ENCODE assay signal across 26 cellular contexts in genomic region chr9:29456940-29457339, GRCh38.
DNase-seq lines count a peak whose midpoint lies in the region; ATAC-seq, FAIRE-seq and TF ChIP-seq lines count a peak whose summit lies in the region.
"Had no signal": no experiment of that assay in that cellular context is flagged by ENCODE, and none has a peak within 500 bp of the region (broad histone marks: within the 10 kb centered on the region; RNA-seq: fewer than 3 reads in every experiment).

No MANE protein-coding gene starts in this region.

- H2AFZ ChIP-seq in astrocyte (ENCODE audit: low read depth, low read length) (peak overlapping the region; percentile 28), smooth muscle cell (ENCODE audit: low read depth) (peak overlapping the region; percentile 45)

- H3K79me2 ChIP-seq in astrocyte (ENCODE audit: insufficient read depth, low read length) (no peaks in the 10 kb centered on the region), smooth muscle cell (ENCODE audit: low read depth) (no peaks in the 10 kb centered on the region)

- WGBS in smooth muscle cell (ENCODE audit: low lambda C conversion rate), result 83% methylated on average over 3 of the region's 3 CpGs

- FAIRE-seq in astrocyte (lab: Jason Lieb, UNC), result no peak
- FAIRE-seq: GM12891 had no signal

- no peaks in the 10 kb centered on the region for H3F3A ChIP-seq in smooth muscle cell (ENCODE audit: low read depth)

- H3K9ac ChIP-seq in astrocyte (ENCODE audit: low read length) (no peak overlapping the region), smooth muscle cell (ENCODE audit: low read depth) (peak overlapping the region; percentile 12)
- H3K9ac ChIP-seq: BLaER1 treated with 17β-estradiol and CSF1 and Interleukin-3, amounts not matched to agents 10 nM and 100 nM had no signal

- intact Hi-C loops in natural killer cell (cut with micrococcal nuclease), result no loop called here

- H3K36me3 ChIP-seq in astrocyte (ENCODE audit: insufficient read depth, low read length) (no peaks in the 10 kb centered on the region), smooth muscle cell (ENCODE audit: low read depth) (no peaks in the 10 kb centered on the region)
- H3K36me3 ChIP-seq: BLaER1 treated with 17β-estradiol and CSF1 and Interleukin-3, amounts not matched to agents 10 nM and 100 nM; heart right ventricle; SJSA1; spleen; vagina had no signal

- peak overlapping the region; percentile 60 for H3K4me2 ChIP-seq in astrocyte (ENCODE audit: low read length)
- H3K4me2 ChIP-seq in smooth muscle cell, result no peak overlapping the region
- H3K4me2 ChIP-seq: BLaER1 treated with 17β-estradiol and CSF1 and Interleukin-3, amounts not matched to agents 10 nM and 100 nM had no signal

- no peak for TF ChIP-seq CTCF in astrocyte (IDR thresholded peaks at IDR 0.05; ENCODE audit: insufficient read depth, low read depth, low read length)
- TF ChIP-seq CTCF in fibroblast of villous mesenchyme (IDR thresholded peaks at IDR 0.05; ENCODE audit: insufficient read depth, low read depth, low read length), result no peak
- no peak for TF ChIP-seq CTCF in smooth muscle cell (IDR thresholded peaks at IDR 0.05; ENCODE audit: borderline replicate concordance, insufficient read depth, poor library complexity, severe bottlenecking)
- TF ChIP-seq CTCF in natural killer cell (IDR thresholded peaks at IDR 0.05), result no peak

- H3K27ac Mint-ChIP-seq in astrocyte (ENCODE audit: unreplicated experiment) (peak overlapping the region; percentile 16), natural killer cell (no peak overlapping the region)
- H3K27ac Mint-ChIP-seq: activated T-cell treated with anti-CD3 and anti-CD28 coated beads, Interleukin-2, amount 50 U/mL, for 24 hours; stimulated activated naive B cell treated with anti-CD40 and anti-IgM and Interleukin-4, amounts not matched to agents 10 μg/mL and 1 μg/mL and 100 μg/mL, for 72 hours; T-helper 1 cell treated with Interleukin-12 subunit alpha and Interleukin-12 subunit beta and Interleukin-4 antibody, amounts not matched to agents 30 μg/mL and 1 μg/mL, for 36 hours had no signal

- H4K20me1 ChIP-seq in astrocyte (ENCODE audit: insufficient read depth, low read length) (no peaks in the 10 kb centered on the region), smooth muscle cell (ENCODE audit: low read depth) (no peaks in the 10 kb centered on the region)
- H4K20me1 ChIP-seq: BLaER1 treated with 17β-estradiol and CSF1 and Interleukin-3, amounts not matched to agents 10 nM and 100 nM had no signal

- H3K4me1 ChIP-seq in astrocyte (ENCODE audit: insufficient read depth, low read length) (no peaks in the 10 kb centered on the region), smooth muscle cell (ENCODE audit: low read depth) (no peaks in the 10 kb centered on the region)
- H3K4me1 ChIP-seq: BLaER1 treated with 17β-estradiol and CSF1 and Interleukin-3, amounts not matched to agents 10 nM and 100 nM; heart right ventricle; SJSA1; spleen; testis; vagina had no signal

- no peak overlapping the region for H3K4me3 Mint-ChIP-seq in astrocyte (ENCODE audit: unreplicated experiment)
- no peak overlapping the region for H3K4me3 Mint-ChIP-seq in natural killer cell
- H3K4me3 Mint-ChIP-seq: activated T-cell treated with anti-CD3 and anti-CD28 coated beads, Interleukin-2, amount 50 U/mL, for 24 hours; naive thymus-derived CD8-positive, alpha-beta T cell; stimulated activated naive B cell treated with anti-CD40 and anti-IgM and Interleukin-4, amounts not matched to agents 10 μg/mL and 1 μg/mL and 100 μg/mL, for 72 hours; T-helper 1 cell treated with Interleukin-12 subunit alpha and Interleukin-12 subunit beta and Interleukin-4 antibody, amounts not matched to agents 30 μg/mL and 1 μg/mL, for 36 hours had no signal

- H3K27ac ChIP-seq in astrocyte (ENCODE audit: low read depth, low read length) (peak overlapping the region; percentile 63), smooth muscle cell (ENCODE audit: low read depth) (peak overlapping the region; percentile 71)
- H3K27ac ChIP-seq: BLaER1 treated with 17β-estradiol and CSF1 and Interleukin-3, amounts not matched to agents 10 nM and 100 nM; heart right ventricle; SJSA1; spleen; testis; vagina had no signal

- H3K4me1 Mint-ChIP-seq in astrocyte (ENCODE audit: low read depth, unreplicated experiment) (peaks cover 9% of the 10 kb centered on the region), natural killer cell (no peaks in the 10 kb centered on the region)
- H3K4me1 Mint-ChIP-seq: naive thymus-derived CD8-positive, alpha-beta T cell; stimulated activated naive B cell treated with anti-CD40 and anti-IgM and Interleukin-4, amounts not matched to agents 10 μg/mL and 1 μg/mL and 100 μg/mL, for 72 hours had no signal

- DNase-seq in HT1080 (ENCODE audit: low read depth), result peak; percentile 63
- peak; percentile 42 for DNase-seq in astrocyte (ENCODE audit: low read depth)
- peak; percentile 33 for DNase-seq in fibroblast of villous mesenchyme (ENCODE audit: low read depth)
- no peak for DNase-seq in smooth muscle cell (lab: John Stamatoyannopoulos, UW; ENCODE audit: unreplicated experiment)
- no peak for DNase-seq in KG1 (lab: John Stamatoyannopoulos, UW)
- no peak for DNase-seq in natural killer cell
- DNase-seq in NCI-H1092 treated with DMSO at 0.1 percent for 48 hours (lab: John Stamatoyannopoulos, UW), result no peak
- no peak for DNase-seq in ecto neural progenitor cell (ENCODE audit: low spot score)
- DNase-seq: activated CD4-positive, alpha-beta T cell treated with anti-CD3 and anti-CD28 coated beads for 1 hour; activated CD8-positive, alpha-beta memory T cell treated with anti-CD3 and anti-CD28 coated beads for 24 hours; activated T-cell treated with anti-CD3 and anti-CD28 coated beads, Interleukin-2, amount 50 U/mL, for 24 hours; heart right ventricle; IMR-90; naive thymus-derived CD8-positive, alpha-beta T cell; NCI-H1417; NCI-H510A; spleen; stimulated activated CD4-positive, alpha-beta T cell treated with anti-CD3 and anti-CD28 coated beads, Interleukin-2, amount 100 ng/mL, for 48 hours; stimulated activated naive B cell treated with anti-CD40 and anti-IgM and Interleukin-4, amounts not matched to agents 10 μg/mL and 1 μg/mL and 100 μg/mL, for 72 hours; testis had no signal

- ATAC-seq in natural killer cell, result no peak
- ATAC-seq: heart right ventricle; left lobe of liver; naive thymus-derived CD8-positive, alpha-beta T cell; stimulated activated naive B cell treated with anti-CD40 and anti-IgM and Interleukin-4, amounts not matched to agents 10 μg/mL and 1 μg/mL and 100 μg/mL, for 72 hours had no signal

- H3K27me3 ChIP-seq in astrocyte (ENCODE audit: insufficient read depth, low read length), result no peaks in the 10 kb centered on the region
- H3K27me3 ChIP-seq in smooth muscle cell (ENCODE audit: low read depth), result no peaks in the 10 kb centered on the region
- H3K27me3 ChIP-seq: BLaER1 treated with 17β-estradiol and CSF1 and Interleukin-3, amounts not matched to agents 10 nM and 100 nM; heart right ventricle; SJSA1; spleen; testis; vagina had no signal

- H3K27me3 Mint-ChIP-seq in astrocyte (ENCODE audit: low read depth, unreplicated experiment), result no peaks in the 10 kb centered on the region
- H3K27me3 Mint-ChIP-seq in natural killer cell (ENCODE audit: low read depth in 2 of 2), result no peaks in the 10 kb centered on the region
- H3K27me3 Mint-ChIP-seq: activated T-cell treated with anti-CD3 and anti-CD28 coated beads, Interleukin-2, amount 50 U/mL, for 24 hours; naive thymus-derived CD8-positive, alpha-beta T cell; stimulated activated naive B cell treated with anti-CD40 and anti-IgM and Interleukin-4, amounts not matched to agents 10 μg/mL and 1 μg/mL and 100 μg/mL, for 72 hours had no signal

- no peaks in the 10 kb centered on the region for H3K9me3 ChIP-seq in astrocyte (ENCODE audit: insufficient read depth, low read depth, low read length)
- no peaks in the 10 kb centered on the region for H3K9me3 ChIP-seq in smooth muscle cell (replicated peaks; ENCODE audit: low read depth)
- H3K9me3 ChIP-seq: SJSA1, testis had no signal

- H3K4me3 ChIP-seq in astrocyte (ENCODE audit: insufficient read depth, low read depth, low read length), result no peak overlapping the region
- H3K4me3 ChIP-seq in fibroblast of villous mesenchyme (ENCODE audit: low read depth, low read length), result no peak overlapping the region
- H3K4me3 ChIP-seq in smooth muscle cell, result no peak overlapping the region
- H3K4me3 ChIP-seq: BLaER1 treated with 17β-estradiol and CSF1 and Interleukin-3, amounts not matched to agents 10 nM and 100 nM; heart right ventricle; SJSA1; spleen; testis; vagina had no signal

- H3K36me3 Mint-ChIP-seq in astrocyte (ENCODE audit: low read depth, unreplicated experiment) (no peaks in the 10 kb centered on the region), natural killer cell (peaks cover 7% of the 10 kb centered on the region)
- H3K36me3 Mint-ChIP-seq: stimulated activated naive B cell treated with anti-CD40 and anti-IgM and Interleukin-4, amounts not matched to agents 10 μg/mL and 1 μg/mL and 100 μg/mL, for 72 hours had no signal

- peaks cover 3% of the 10 kb centered on the region for H3K9me3 Mint-ChIP-seq in astrocyte (ENCODE audit: unreplicated experiment)
- peaks cover 9 to 15% of the 10 kb centered on the region in 2 donors for H3K9me3 Mint-ChIP-seq in natural killer cell

Comparison
In these comparisons a context has a peak if more than half of its experiments do, and no peak if none do; other contexts are left out.
1. DNase-seq: peak in HT1080 (single experiment), astrocyte (single experiment) and fibroblast of villous mesenchyme (single experiment); none in smooth muscle cell (single experiment), KG1 (single experiment), natural killer cell (single experiment), NCI-H1092 treated with DMSO at 0.1 percent for 48 hours (single experiment) and ecto neural progenitor cell (single experiment).